ENCODE assay signal across 8 cellular contexts in the genomic region with DNA sequence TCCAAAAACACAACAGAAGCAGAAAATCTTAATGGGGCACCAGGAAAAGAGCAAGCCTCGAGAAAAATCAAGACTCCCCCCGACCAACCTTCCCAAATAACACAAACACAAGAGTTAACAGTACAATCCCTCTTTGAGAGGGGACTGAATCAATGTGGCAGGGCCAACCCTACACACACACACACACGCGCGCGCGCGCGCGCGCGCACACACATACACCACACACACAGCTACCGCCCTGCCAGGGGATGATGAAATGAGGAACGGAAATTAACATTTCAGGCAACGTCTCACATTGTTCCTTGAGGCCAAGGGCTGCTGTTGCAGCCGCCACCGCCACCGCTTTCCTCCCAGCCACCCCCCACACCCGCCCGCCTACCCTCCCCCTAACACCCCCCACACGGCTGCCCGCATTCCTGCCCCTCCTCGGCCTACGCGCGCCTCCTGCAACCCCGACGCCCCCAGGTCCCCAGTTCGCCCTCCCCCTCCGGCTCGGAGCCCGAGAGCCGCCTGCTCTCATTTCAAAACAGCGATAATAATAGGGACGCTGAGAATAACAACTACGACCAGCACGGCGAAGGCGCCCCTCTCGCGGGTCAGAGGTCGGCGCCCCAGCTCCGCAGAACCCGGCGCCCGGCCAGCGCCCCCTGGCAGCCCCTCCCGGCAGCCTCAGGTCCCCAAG. TPM values are rescaled to one million over a fixed set of nuclear protein-coding genes. Genes with fewer than 3 reads are reported as not detected.
DNase-seq lines count a peak whose midpoint lies in the region; ATAC-seq, FAIRE-seq and TF ChIP-seq lines count a peak whose summit lies in the region.

No MANE protein-coding gene starts in this region.

- no peak for FAIRE-seq in kidney (lab: Jason Lieb, UNC)

- peak; percentile 21 for ATAC-seq in GM19452 (IDR thresholded peaks at IDR 0.05; ENCODE audit: unreplicated experiment)
- no peak for ATAC-seq in HG02970 (IDR thresholded peaks at IDR 0.05; ENCODE audit: low FRiP score, unreplicated experiment)

- peak overlapping the region; percentile 45 to 49 for H3K9ac ChIP-seq in kidney (ENCODE audit: low read length in 2 of 2)

- H3K4me3 ChIP-seq in kidney (ENCODE audit: low read length in 2 of 2): peak overlapping the region; percentile 60 to 78

- peak overlapping the region; percentile 82 to 88 for H3K27ac ChIP-seq in kidney (ENCODE audit: low read depth in 2 of 2, low read length in 2 of 2)

- H3K9me3 ChIP-seq in kidney (ENCODE audit: control insufficient read depth in 1 of 2, low read length in 2 of 2): no peaks in the 10 kb centered on the region

- H3K4me1 ChIP-seq in kidney (ENCODE audit: control insufficient read depth in 1 of 2, insufficient read depth in 1 of 2, low read depth in 1 of 2, low read length in 2 of 2): peaks cover 12 to 26% of the 10 kb centered on the region in 2 donors

- TF ChIP-seq CTCF in kidney (IDR thresholded peaks at IDR 0.05; ENCODE audit: borderline replicate concordance, extremely low read depth, insufficient read depth): peak; percentile 25

- DNase-seq in C1 segment of cervical spinal cord (lab: John Stamatoyannopoulos, UW): peak in 13 of 14 donors; percentile 10 to 83 (median 57)
- peak; percentile 64 for DNase-seq in NCI-H2171 treated with DMSO at 0.1 percent for 48 hours (lab: John Stamatoyannopoulos, UW)
- DNase-seq in activated CD4-positive, CD25-positive, alpha-beta regulatory T cell treated with anti-CD3 and anti-CD28 coated beads, Interleukin-2, amount 50 U/mL, for 72 hours: peak; percentile 73
- DNase-seq in cerebellar cortex (ENCODE audit: low spot score): peak; percentile 64
- peak; percentile 94 for DNase-seq in kidney
- DNase-seq in stimulated activated CD4-positive, alpha-beta T cell treated with anti-CD3 and anti-CD28 coated beads, Interleukin-12 subunit alpha, Interleukin-12 subunit beta, amount 100 ng/mL, for 48 hours (ENCODE audit: low read depth in 2 of 3, low spot score in 1 of 3): peak; percentile 64 to 74 (median 69)

- no peaks in the 10 kb centered on the region for H3K36me3 ChIP-seq in kidney (ENCODE audit: control insufficient read depth in 1 of 2, insufficient read depth in 2 of 2, low read length in 2 of 2)

- intact Hi-C loops in kidney (cut with DNase I): no loop called here

RNA-seq across cellular contexts. Expression of a gene that starts 1.2 kb away (rescaled TPM):
- total RNA-seq in kidney: 154 TPM
- 36.2 TPM for polyA plus RNA-seq in kidney (ENCODE audit: insufficient read depth, low read depth, low replicate concordance)

RNA-seq across cellular contexts. Expression of a gene that starts 19.0 kb away (rescaled TPM):
- total RNA-seq in kidney: 108 TPM
- polyA plus RNA-seq in kidney (ENCODE audit: insufficient read depth, low read depth, low replicate concordance): 71.0 TPM
